ENCODE assay signal across 9 cellular contexts in the genomic region with DNA sequence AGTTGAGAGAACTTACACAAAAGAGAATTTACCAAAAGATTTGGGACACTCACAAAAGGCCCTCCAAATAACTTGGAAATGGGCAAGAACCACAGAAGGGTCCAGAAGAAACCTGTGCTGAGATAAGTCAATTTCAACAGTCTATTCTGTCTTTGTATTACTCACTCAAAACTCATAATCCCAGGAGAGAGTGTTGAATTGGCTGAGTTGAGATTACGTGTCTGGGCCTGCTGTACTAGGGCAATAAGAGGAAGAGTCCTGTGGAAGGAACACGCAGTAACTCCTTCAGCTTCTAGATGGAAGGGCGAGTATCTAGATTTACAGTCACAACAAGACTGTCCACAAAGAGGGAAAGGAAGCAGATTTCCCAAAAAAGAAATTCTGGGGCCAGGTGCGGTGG.
"Had no signal": no experiment of that assay in that cellular context is flagged by ENCODE, and none has a peak within 500 bp of the region (broad histone marks: within the 10 kb centered on the region; RNA-seq: fewer than 3 reads in every experiment).

No MANE protein-coding gene starts in this region.

- H3K9me3 ChIP-seq: right lobe of liver had no signal

- H3K4me3 ChIP-seq: right lobe of liver had no signal

- H3K4me1 ChIP-seq: right lobe of liver had no signal

- H3K27me3 ChIP-seq: right lobe of liver had no signal

- FAIRE-seq: endometrium had no signal

- ATAC-seq: natural killer cell; right lobe of liver; stimulated activated naive B cell treated with anti-CD40 and anti-IgM and Interleukin-4, amounts not matched to agents 10 μg/mL and 1 μg/mL and 100 μg/mL, for 72 hours had no signal

- DNase-seq: activated CD4-positive, alpha-beta memory T cell treated with anti-CD3 and anti-CD28 coated beads for 36 hours; activated gamma-delta T cell; activated T-cell treated with anti-CD3 and anti-CD28 coated beads, Interleukin-2, amount 50 U/mL, for 48 hours; natural killer cell; right lobe of liver; stimulated activated CD4-positive, alpha-beta T cell treated with anti-CD3 and anti-CD28 coated beads, Interleukin-2, amount 100 ng/mL, for 24 hours; stimulated activated naive B cell treated with anti-CD40 and anti-IgM and Interleukin-4, amounts not matched to agents 10 μg/mL and 1 μg/mL and 100 μg/mL, for 72 hours had no signal

- H3K27ac ChIP-seq: right lobe of liver, VCaP had no signal

- H3K36me3 ChIP-seq: right lobe of liver had no signal
